In the genomic region with DNA sequence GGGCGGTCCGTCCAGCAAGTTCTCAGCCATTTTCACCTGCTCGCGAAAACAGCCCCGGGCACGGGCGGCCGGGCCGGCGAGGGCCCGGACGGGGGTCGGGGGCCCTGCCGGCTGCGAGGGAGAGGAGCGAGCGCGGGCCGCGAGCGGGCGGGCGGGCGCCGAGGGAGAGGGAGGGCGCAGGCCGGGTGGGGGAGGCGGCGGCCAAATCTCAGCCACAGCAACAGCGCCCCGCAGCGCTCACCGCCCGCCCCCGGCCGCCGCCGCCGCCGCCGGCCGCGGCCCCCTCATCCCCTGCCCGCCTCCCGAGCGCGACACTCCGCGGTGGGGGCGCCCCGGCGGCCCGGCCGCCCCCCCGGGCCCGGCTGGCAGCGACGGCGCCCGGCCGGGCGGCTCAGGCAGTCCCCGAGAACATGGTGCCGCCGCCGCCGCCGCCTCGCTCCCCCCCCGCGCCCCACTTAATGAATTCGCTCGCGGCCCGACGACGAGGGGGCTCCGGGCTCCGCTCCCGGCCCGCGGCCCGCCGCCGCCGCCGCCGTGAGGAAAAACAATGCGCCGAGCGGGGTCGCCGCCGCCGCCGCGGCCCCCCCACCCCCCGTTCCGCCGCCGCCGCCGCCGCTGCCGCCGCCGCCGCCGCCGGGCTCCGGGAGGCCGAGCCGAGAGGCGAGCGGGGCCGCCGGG, we compare ENCODE assay signal across 8 cellular contexts. TPM values are rescaled to one million over a fixed set of nuclear protein-coding genes. Genes with fewer than 3 reads are reported as not detected.
DNase-seq lines count a peak whose midpoint lies in the region; ATAC-seq and TF ChIP-seq lines count a peak whose summit lies in the region.

No MANE protein-coding gene starts in this region.

- peak overlapping the region; percentile 68 for H3K9ac ChIP-seq in HCT116 (ENCODE audit: low read length)
- peak overlapping the region; percentile 92 for H3K9ac ChIP-seq in mesenchymal stem cell (ENCODE audit: low read length)

- no peak overlapping the region for H2BK5ac ChIP-seq in mesenchymal stem cell (ENCODE audit: low read depth, low read length, poor library complexity, severe bottlenecking)

- H3K79me2 ChIP-seq in HCT116 (ENCODE audit: insufficient read depth, low read length), result peaks cover 48% of the 10 kb centered on the region

- peak overlapping the region; percentile 71 for H4K8ac ChIP-seq in mesenchymal stem cell (ENCODE audit: low read length)

- H3K4me2 ChIP-seq in HCT116 (ENCODE audit: low read length) (peak overlapping the region; percentile 95), mesenchymal stem cell (ENCODE audit: low read length, poor library complexity, severe bottlenecking) (peak overlapping the region; percentile 66)

- RAD21 ChIA-PET in HCT116 (lab: Charles Lee; ENCODE audit: low non-redundant PET in 1 of 2, low total read pairs in 2 of 2, uncharacterized antibody in 2 of 2, unreplicated experiment in 2 of 2), result interaction anchor here in 1 of 2 experiments (0.5 kb wide), 1 partner anchor 523 kb away, joined by 3 read pairs; no protein-coding TSS in a partner anchor

- H3K79me1 ChIP-seq in mesenchymal stem cell (replicated peaks; ENCODE audit: low read length, poor library complexity, severe bottlenecking), result peaks cover 9% of the 10 kb centered on the region

- peak overlapping the region in 1 of 2 experiments; percentile 76 for H3K4ac ChIP-seq in mesenchymal stem cell (ENCODE audit: low read depth in 1 of 2, low read length in 2 of 2)

- H3K27ac ChIP-seq in HCT116 (ENCODE audit: low read depth, low read length) (peak overlapping the region; percentile 83; the same call in 1 of the 2 replicates), mesenchymal stem cell (ENCODE audit: low read length, poor library complexity, severe bottlenecking) (no peak overlapping the region)

- intact Hi-C loops in HCT116 (cut with micrococcal nuclease), result no loop called here
- intact Hi-C loops in activated CD4-positive, alpha-beta memory T cell treated with anti-CD3 and anti-CD28 coated beads for 36 hours (cut with micrococcal nuclease), result loop anchor here (1.0 to 5.0 kb wide), 5 partner anchors 55 to 225 kb away; partner anchors contain the start of genes DNASE1 and TRAP1

- H3K9me3 ChIP-seq in HCT116 (ENCODE audit: control insufficient read depth in 1 of 2, insufficient read depth in 1 of 2, low read depth in 1 of 2, low read length in 2 of 2) (no peaks in the 10 kb centered on the region), mesenchymal stem cell (ENCODE audit: control insufficient read depth, low read length) (no peaks in the 10 kb centered on the region)

- peak overlapping the region; percentile 86 for H2BK15ac ChIP-seq in mesenchymal stem cell (ENCODE audit: low read depth, poor library complexity, severe bottlenecking)

- CTCF ChIA-PET in HCT116 (lab: Charles Lee), result no interaction called here
- CTCF ChIA-PET in activated CD4-positive, alpha-beta memory T cell treated with anti-CD3 and anti-CD28 coated beads for 36 hours (lab: Charles Lee), result interaction anchor here (0.6 to 1.7 kb wide), 6 partner anchors 9 to 374 kb away, joined by 3 to 5 read pairs (median 4); partner anchors contain the start of gene TRAP1

- peak overlapping the region; percentile 88 for H2BK120ac ChIP-seq in mesenchymal stem cell (ENCODE audit: low read depth, low read length)

- peaks cover 17% of the 10 kb centered on the region for H3K36me3 Mint-ChIP-seq in activated CD4-positive, alpha-beta memory T cell treated with anti-CD3 and anti-CD28 coated beads for 36 hours

- peaks cover 48% of the 10 kb centered on the region for H3K4me1 Mint-ChIP-seq in activated CD4-positive, alpha-beta memory T cell treated with anti-CD3 and anti-CD28 coated beads for 36 hours (ENCODE audit: low read depth)

- H4K20me1 ChIP-seq in HCT116 (ENCODE audit: insufficient read depth), result peaks cover 21% of the 10 kb centered on the region; the same call in 1 of the 2 replicates

- peak; percentile 79 for DNase-seq in GM12865 (ENCODE audit: low read depth)
- no peak for DNase-seq in HCT116 (ENCODE audit: low read depth, low spot score)
- peak; percentile 66 for DNase-seq in NCI-H146 (lab: John Stamatoyannopoulos, UW)
- peak; percentile 80 for DNase-seq in activated CD4-positive, alpha-beta memory T cell treated with anti-CD3 and anti-CD28 coated beads for 36 hours
- DNase-seq in effector CD8-positive, alpha-beta T cell (lab: John Stamatoyannopoulos, UW), result peak; percentile 46
- DNase-seq in mesenchymal stem cell, result peak; percentile 69
- peak; percentile 33 to 49 for DNase-seq in stimulated activated CD8-positive, alpha-beta memory T cell treated with anti-CD3 and anti-CD28 coated beads, Interleukin-15, amount 100 ng/mL, for 4 hours (ENCODE audit: low read depth in 2 of 2)
- DNase-seq in NCI-H187 treated with DMSO at 0.1 percent for 48 hours (lab: John Stamatoyannopoulos, UW), result no peak

- POLR2A ChIA-PET in HCT116 (lab: Charles Lee), result interaction anchor here (1.0 kb wide), 1 partner anchor 191 kb away, joined by 3 read pairs; no protein-coding TSS in a partner anchor
- POLR2A ChIA-PET in activated CD4-positive, alpha-beta memory T cell treated with anti-CD3 and anti-CD28 coated beads for 36 hours (lab: Charles Lee), result interaction anchor here (1.0 to 1.6 kb wide), 2 partner anchors 162 to 370 kb away, joined by 3 to 4 read pairs; no protein-coding TSS in a partner anchor

- H2BK12ac ChIP-seq in mesenchymal stem cell (ENCODE audit: low read length in 2 of 2), result no peak overlapping the region

- 2% methylated on average over 41 of the region's 117 CpGs for WGBS in mesenchymal stem cell

- H3K9me3 Mint-ChIP-seq in activated CD4-positive, alpha-beta memory T cell treated with anti-CD3 and anti-CD28 coated beads for 36 hours, result no peaks in the 10 kb centered on the region

- peak overlapping the region; percentile 95 for H4K91ac ChIP-seq in mesenchymal stem cell (ENCODE audit: low read length)

- peaks cover 0 to 4% of the 10 kb centered on the region in 2 experiments; a peak in 1 of 4 replicates for H3K36me3 ChIP-seq in HCT116 (ENCODE audit: control insufficient read depth in 1 of 2, insufficient read depth in 2 of 2, low read length in 2 of 2)
- peaks cover 6 to 11% of the 10 kb centered on the region in 2 experiments for H3K36me3 ChIP-seq in mesenchymal stem cell (ENCODE audit: control insufficient read depth in 1 of 2, insufficient read depth in 2 of 2, low read depth in 1 of 2, low read length in 2 of 2)

- H3K14ac ChIP-seq in mesenchymal stem cell (ENCODE audit: low read length in 2 of 2), result peak overlapping the region in 1 of 2 experiments; percentile 96

- H3K4me3 ChIP-seq in GM12865 (ENCODE audit: low read depth, low read length) (peak overlapping the region; percentile 73), HCT116 (replicated peaks in 1 of 2; ENCODE audit: low read depth in 1 of 2, low read length in 2 of 2) (peak overlapping the region; percentile 77 to 85), mesenchymal stem cell (ENCODE audit: insufficient read depth in 1 of 2, low read depth in 1 of 2, low read length in 2 of 2) (peak overlapping the region; percentile 71 to 89)

- no peak overlapping the region for H2AK5ac ChIP-seq in mesenchymal stem cell (ENCODE audit: low read length, severe bottlenecking)

- ATAC-seq in HCT116, result peak; percentile 64

- peak overlapping the region; percentile 90 for H3K27ac Mint-ChIP-seq in activated CD4-positive, alpha-beta memory T cell treated with anti-CD3 and anti-CD28 coated beads for 36 hours

- peak overlapping the region; percentile 91 for H3K4me3 Mint-ChIP-seq in activated CD4-positive, alpha-beta memory T cell treated with anti-CD3 and anti-CD28 coated beads for 36 hours

- H3K9me2 ChIP-seq in HCT116 (ENCODE audit: insufficient read depth), result no peaks in the 10 kb centered on the region

- H3K4me1 ChIP-seq in HCT116 (ENCODE audit: control insufficient read depth in 1 of 2, insufficient read depth in 2 of 2, low read length in 2 of 2) (peaks cover 10 to 22% of the 10 kb centered on the region in 2 experiments; a peak in 3 of 4 replicates), mesenchymal stem cell (ENCODE audit: control insufficient read depth, insufficient read depth, low read depth, low read length) (peaks cover 14% of the 10 kb centered on the region)

- BruUV-seq in HCT116 (replicated peaks; lab: Mats Ljungman, UMichigan), result no TSS peak

- peak; percentile 19; the same call in 1 of the 2 replicates for TF ChIP-seq RAD21 in HCT116 (IDR thresholded peaks at IDR 0.05; ENCODE audit: low read depth)

- H2AFZ ChIP-seq in HCT116 (ENCODE audit: low read depth, low read length, poor library complexity, severe bottlenecking) (no peak overlapping the region), mesenchymal stem cell (ENCODE audit: low read depth, low read length) (no peak overlapping the region)

- H3K23ac ChIP-seq in mesenchymal stem cell (ENCODE audit: low read length in 2 of 2), result no peak overlapping the region

- H3K18ac ChIP-seq in mesenchymal stem cell (ENCODE audit: low read depth in 1 of 2, low read length in 2 of 2), result peak overlapping the region; percentile 81 to 93

- TF ChIP-seq POLR2A in HCT116 (IDR thresholded peaks at IDR 0.05; ENCODE audit: borderline replicate concordance, extremely low read depth, insufficient read depth, insufficient read length), result no peak

- H3K27me3 Mint-ChIP-seq in activated CD4-positive, alpha-beta memory T cell treated with anti-CD3 and anti-CD28 coated beads for 36 hours, result no peaks in the 10 kb centered on the region

- H3K27me3 ChIP-seq in HCT116 (ENCODE audit: insufficient read depth, low read length) (no peaks in the 10 kb centered on the region), mesenchymal stem cell (ENCODE audit: control insufficient read depth in 1 of 2, insufficient read depth in 1 of 2, low read length in 2 of 2) (no peaks in the 10 kb centered on the region)

- peak; percentile 35 for TF ChIP-seq CTCF in GM12865 (IDR thresholded peaks at IDR 0.05; ENCODE audit: insufficient read depth, low read depth, low read length, missing control alignments)
- TF ChIP-seq CTCF in HCT116 (IDR thresholded peaks at IDR 0.05 in 2 of 3, conservative IDR thresholded peaks at IDR 0.05 in 1 of 3; ENCODE audit: borderline replicate concordance in 1 of 3, insufficient read depth in 1 of 3, low read depth in 2 of 3, low read length in 2 of 3), result no peak

TF ChIP-seq in HCT116, 20 proteins besides CTCF, POLR2A, EP300 and RAD21 (continues in another document):
- no peak for TF ChIP-seq ELF1 (IDR thresholded peaks at IDR 0.05; ENCODE audit: borderline replicate concordance, low read depth)
- TF ChIP-seq CEBPB (IDR thresholded peaks at IDR 0.05; ENCODE audit: low read depth), result no peak
- TF ChIP-seq ZNF274 (IDR thresholded peaks at IDR 0.05; ENCODE audit: low read depth, low read length), result no peak
- no peak for TF ChIP-seq EZH2phosphoT487 (IDR thresholded peaks at IDR 0.05; ENCODE audit: borderline replicate concordance)
- TF ChIP-seq, protein P1, sequence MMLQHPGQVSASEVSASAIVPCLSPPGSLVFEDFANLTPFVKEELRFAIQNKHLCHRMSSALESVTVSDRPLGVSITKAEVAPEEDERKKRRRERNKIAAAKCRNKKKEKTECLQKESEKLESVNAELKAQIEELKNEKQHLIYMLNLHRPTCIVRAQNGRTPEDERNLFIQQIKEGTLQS (IDR thresholded peaks at IDR 0.05), result no peak

RNA-seq across cellular contexts. Expression of gene CREBBP, which starts 0.5 kb away (rescaled TPM):
- 42.7 TPM for total RNA-seq in HCT116 (2021; ENCODE audit: unreplicated experiment)
- polyA plus RNA-seq in HCT116 (2012), result 19.0 and 20.5 TPM in 2 replicates
- total RNA-seq in activated CD4-positive, alpha-beta memory T cell treated with anti-CD3 and anti-CD28 coated beads for 36 hours, result 10 to 100 TPM; 26.6 to 29.5 TPM
- polyA plus RNA-seq in mesenchymal stem cell (2013, experiment 1 of 2), result 20.5 TPM
- polyA plus RNA-seq in mesenchymal stem cell (2013, experiment 2 of 2), result 20.1 TPM

Comparison
In these comparisons a context has a peak if more than half of its experiments do, and no peak if none do; other contexts are left out.
1. DNase-seq: peak in GM12865 (single experiment), NCI-H146 (single experiment), activated CD4-positive, alpha-beta memory T cell treated with anti-CD3 and anti-CD28 coated beads for 36 hours (single experiment), effector CD8-positive, alpha-beta T cell (single experiment), mesenchymal stem cell (single experiment) and stimulated activated CD8-positive, alpha-beta memory T cell treated with anti-CD3 and anti-CD28 coated beads, Interleukin-15, amount 100 ng/mL, for 4 hours (2 of 2); none in HCT116 (single experiment) and NCI-H187 treated with DMSO at 0.1 percent for 48 hours (single experiment).
2. Peak in every context shown above with its lines, with median percentiles within 50 percentile points of each other: H3K4me3 ChIP-seq.